Comparison of ENCODE assay signal across 8 cellular contexts in the genomic region with DNA sequence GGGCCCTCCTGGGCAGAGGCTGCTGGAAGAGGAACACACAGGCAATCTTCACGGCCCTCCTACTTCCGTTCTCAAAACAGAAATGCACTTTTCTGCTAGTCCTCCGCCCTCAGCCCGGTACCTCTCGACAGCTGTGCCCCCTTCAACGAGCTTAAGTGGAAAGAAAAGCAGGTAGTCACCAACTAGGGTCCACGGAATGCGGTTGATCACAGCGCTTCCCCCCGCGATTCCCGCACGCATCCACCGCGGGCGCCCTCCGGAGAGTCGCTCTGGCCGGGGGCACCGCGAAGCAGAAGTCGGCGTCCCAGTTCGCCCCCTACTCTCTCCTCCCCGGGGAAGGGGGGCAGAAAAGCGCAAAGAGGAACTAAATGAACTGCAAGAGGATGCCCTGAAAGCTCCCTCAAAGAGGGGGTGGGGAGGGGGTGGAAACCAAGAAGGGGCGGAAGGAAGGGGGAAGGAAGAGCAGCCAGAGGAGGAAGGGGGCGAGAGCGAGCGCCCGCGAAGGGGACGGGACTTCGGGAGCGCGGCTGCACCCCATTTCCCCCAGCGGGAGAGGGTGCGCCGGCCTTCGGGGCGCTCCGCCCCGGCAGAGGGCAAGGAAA. TPM values are rescaled to one million over a fixed set of nuclear protein-coding genes. Genes with fewer than 3 reads are reported as not detected.
A peak's percentile ranks its signal among the peaks of the same experiment; 100 is the strongest.
DNase-seq lines count a peak whose midpoint lies in the region; ATAC-seq and TF ChIP-seq lines count a peak whose summit lies in the region.

No MANE protein-coding gene starts in this region.

- no peak for TF ChIP-seq CTCF in GM13976 (IDR thresholded peaks at IDR 0.05; ENCODE audit: borderline replicate concordance, control extremely low read depth, extremely low read depth, insufficient read depth, missing control alignments)
- no peak for TF ChIP-seq CTCF in endothelial cell (IDR thresholded peaks at IDR 0.05; ENCODE audit: unreplicated experiment)

- peak overlapping the region; percentile 88 for H3K27ac Mint-ChIP-seq in endothelial cell (ENCODE audit: unreplicated experiment)

- intact Hi-C loops in posterior vena cava (cut with DNase I) = no loop called here

- H3K4me3 Mint-ChIP-seq in endothelial cell (ENCODE audit: unreplicated experiment) = peak overlapping the region; percentile 97

- peaks cover 6% of the 10 kb centered on the region for H3K27me3 Mint-ChIP-seq in endothelial cell (ENCODE audit: unreplicated experiment)

- no peaks in the 10 kb centered on the region for H3K9me3 Mint-ChIP-seq in endothelial cell (ENCODE audit: unreplicated experiment)

- peak; percentile 6 for ATAC-seq in HG02852 (IDR thresholded peaks at IDR 0.05; ENCODE audit: unreplicated experiment)

- peak; percentile 52 for DNase-seq in GM13976 (ENCODE audit: low spot score)
- DNase-seq in NCI-H69 (lab: John Stamatoyannopoulos, UW) = peak; percentile 80
- peak; percentile 37 for DNase-seq in activated CD8-positive, alpha-beta memory T cell treated with anti-CD3 and anti-CD28 coated beads, Interleukin-2, amount 50 U/mL, for 4 hours
- peak; percentile 41 for DNase-seq in endothelial cell (ENCODE audit: low spot score)
- peak; percentile 25 for DNase-seq in mucosa of gallbladder (ENCODE audit: low spot score)
- peak; percentile 40 for DNase-seq in stimulated activated CD8-positive, alpha-beta memory T cell treated with anti-CD3 and anti-CD28 coated beads, Interleukin-4, amount 100 ng/mL, for 24 hours (ENCODE audit: low read depth)
- no peak for DNase-seq in posterior vena cava (ENCODE audit: low spot score)

- in situ Hi-C loops in GM13976 (cut with MboI; ENCODE audit: low sequenced_read_pairs, unreplicated experiment) = no loop called here

- H3K4me1 Mint-ChIP-seq in endothelial cell (ENCODE audit: unreplicated experiment) = peaks cover 27% of the 10 kb centered on the region

- H3K36me3 Mint-ChIP-seq in endothelial cell (ENCODE audit: low read depth, unreplicated experiment) = peaks cover 8% of the 10 kb centered on the region

RNA-seq across cellular contexts. Expression of a gene that starts 0.7 kb away (rescaled TPM):
- 61.2 TPM for total RNA-seq in endothelial cell (ENCODE audit: unreplicated experiment)
- 47.0 TPM for total RNA-seq in mucosa of gallbladder
- 10 to 100 TPM; 46.8 to 48.4 TPM for total RNA-seq in posterior vena cava
